In genomic region chr9:135439514-135439913, GRCh38 we compare ENCODE assay signal across 1 cellular context.
A peak's percentile ranks its signal among the peaks of the same experiment; 100 is the strongest.
TF ChIP-seq lines count a peak whose summit lies in the region.
"Not testable (repeated sequence)": the region's sequence is repeated elsewhere in the genome, so short reads cannot be mapped to it uniquely, and the experiment has no call there.

No MANE protein-coding gene starts in this region.

TF ChIP-seq in K562, 482 proteins besides CTCF, POLR2A, EP300 and RAD21:
- TF ChIP-seq NR2C1 (IDR thresholded peaks at IDR 0.05); NR4A1 (CRISPR knock-in tag; IDR thresholded peaks at IDR 0.05); ZNF740 (CRISPR knock-in tag; IDR thresholded peaks at IDR 0.05): not testable (repeated sequence)
- 0 out of 2 replicates have a peak, but pooled peaks have one; percentile 25 for TF ChIP-seq NR2C1 (tag; IDR thresholded peaks at IDR 0.05)
- peak; percentile 34; the same call in 1 of the 2 replicates for TF ChIP-seq GTF2A2 (tag; IDR thresholded peaks at IDR 0.05)
- peak; percentile 68; the same call in 1 of the 2 replicates for TF ChIP-seq NR4A1 (tag; IDR thresholded peaks at IDR 0.05)
- peak; percentile 46; the same call in 1 of the 2 replicates for TF ChIP-seq PTRF (tag; IDR thresholded peaks at IDR 0.05)
- TF ChIP-seq CREB3 (tag; conservative IDR thresholded peaks at IDR 0.05; ENCODE audit: low read depth) = peak; percentile 57; the same call in 1 of the 2 replicates
- peak in 1 of 2 experiments; percentile 57; a peak in 1 of 4 replicates for TF ChIP-seq ZNF740 (tag; IDR thresholded peaks at IDR 0.05)
- peak; percentile 70 for TF ChIP-seq PTTG1 (tag; IDR thresholded peaks at IDR 0.05; ENCODE audit: low read depth)
- 0 out of 2 replicates have a peak, but pooled peaks have one; percentile 9 for TF ChIP-seq ILK (tag; IDR thresholded peaks at IDR 0.05; ENCODE audit: borderline replicate concordance, low read depth)
- 0 out of 2 replicates have a peak, but pooled peaks have one; percentile 19 for TF ChIP-seq HIVEP1 (CRISPR knock-in tag; IDR thresholded peaks at IDR 0.05)
- TF ChIP-seq ZNF592 (IDR thresholded peaks at IDR 0.05) = peak; percentile 59
- peak; percentile 70; the same call in 1 of the 2 replicates for TF ChIP-seq DMBX1 (CRISPR knock-in tag; IDR thresholded peaks at IDR 0.05; ENCODE audit: borderline replicate concordance)
- 0 out of 2 replicates have a peak, but pooled peaks have one; percentile 27 for TF ChIP-seq KLF6 (CRISPR knock-in tag; IDR thresholded peaks at IDR 0.05; ENCODE audit: borderline replicate concordance)
